In the genomic region with DNA sequence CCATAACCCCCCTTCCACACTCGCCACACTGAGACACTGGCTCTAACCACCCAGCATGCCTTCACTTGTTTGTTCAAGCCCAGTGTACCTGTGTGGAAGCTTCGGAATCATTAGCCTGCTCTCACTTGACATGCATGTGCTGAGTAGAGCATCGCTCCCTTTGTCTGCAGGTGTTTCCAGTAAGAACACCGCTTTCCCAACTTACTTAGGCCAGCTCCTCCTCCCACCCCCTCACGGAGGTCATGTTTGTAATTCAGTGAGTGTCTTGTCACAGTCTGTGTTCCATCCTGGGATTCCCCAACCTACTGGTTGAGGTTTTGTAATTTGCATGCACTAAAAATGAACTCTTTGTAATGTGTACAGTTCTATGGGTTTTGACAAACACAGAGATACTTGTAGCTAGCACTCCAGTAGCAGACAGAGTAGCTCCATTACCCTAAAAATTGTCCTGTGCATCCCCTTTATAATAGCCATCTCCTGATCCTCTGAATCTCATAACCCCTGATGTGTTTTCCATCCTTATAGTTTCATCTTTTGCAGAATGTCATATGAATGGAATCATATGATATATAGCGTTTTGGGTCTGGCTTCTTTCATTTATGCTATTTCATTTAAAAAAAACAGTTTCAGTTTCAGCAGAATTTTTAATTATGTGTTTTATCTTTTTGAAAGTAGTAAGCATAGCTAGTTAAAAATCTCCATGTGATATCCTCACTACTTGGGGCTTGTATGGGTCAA, we compare ENCODE assay signal across 8 cellular contexts.
A peak's percentile ranks its signal among the peaks of the same experiment; 100 is the strongest.
DNase-seq lines count a peak whose midpoint lies in the region; ATAC-seq, FAIRE-seq and TF ChIP-seq lines count a peak whose summit lies in the region.

No MANE protein-coding gene starts in this region.

- H3K27me3 Mint-ChIP-seq in CD4-positive, alpha-beta T cell = no peaks in the 10 kb centered on the region
- H3K27me3 Mint-ChIP-seq in activated naive CD8-positive, alpha-beta T cell treated with anti-CD3 and anti-CD28 coated beads, Interleukin-2, amount 50 U/mL, for 24 hours = no peaks in the 10 kb centered on the region

- peak; percentile 85 for ATAC-seq in CD4-positive, alpha-beta T cell (ENCODE audit: poor library complexity)
- peak; percentile 84 for ATAC-seq in HG03520 (IDR thresholded peaks at IDR 0.05; ENCODE audit: unreplicated experiment)
- peak; percentile 98 for ATAC-seq in activated naive CD8-positive, alpha-beta T cell treated with anti-CD3 and anti-CD28 coated beads, Interleukin-2, amount 50 U/mL, for 24 hours
- ATAC-seq in left lung = no peak

- peak overlapping the region; percentile 16 for H3K27ac Mint-ChIP-seq in CD4-positive, alpha-beta T cell
- peak overlapping the region; percentile 78 for H3K27ac Mint-ChIP-seq in activated naive CD8-positive, alpha-beta T cell treated with anti-CD3 and anti-CD28 coated beads, Interleukin-2, amount 50 U/mL, for 24 hours

- no peak for TF ChIP-seq CTCF in CD4-positive, alpha-beta T cell (IDR thresholded peaks at IDR 0.05)
- TF ChIP-seq CTCF in GM20000 (IDR thresholded peaks at IDR 0.05; ENCODE audit: extremely low read depth, missing control alignments) (no peak), left lung (IDR thresholded peaks at IDR 0.05) (no peak)

- H3K4me1 Mint-ChIP-seq in CD4-positive, alpha-beta T cell (ENCODE audit: low read depth) = peaks cover 25% of the 10 kb centered on the region
- H3K4me1 Mint-ChIP-seq in activated naive CD8-positive, alpha-beta T cell treated with anti-CD3 and anti-CD28 coated beads, Interleukin-2, amount 50 U/mL, for 24 hours = peaks cover 36% of the 10 kb centered on the region

- no peaks in the 10 kb centered on the region for H3K27me3 ChIP-seq in CD4-positive, alpha-beta T cell (ENCODE audit: control insufficient read depth, insufficient read depth, low read length)
- H3K27me3 ChIP-seq in left lung = no peaks in the 10 kb centered on the region

- no peak overlapping the region for H3K4me3 ChIP-seq in left lung

- H3K4me1 ChIP-seq in left lung = no peaks in the 10 kb centered on the region

- no peak overlapping the region for H3K27ac ChIP-seq in CD4-positive, alpha-beta T cell (ENCODE audit: low read depth, low read length)
- no peak overlapping the region for H3K27ac ChIP-seq in left lung

- FAIRE-seq in frontal cortex (lab: Jason Lieb, UNC) = no peak

- peaks cover 6% of the 10 kb centered on the region for H3K9me3 ChIP-seq in CD4-positive, alpha-beta T cell (ENCODE audit: control insufficient read depth, low read length)
- no peaks in the 10 kb centered on the region for H3K9me3 ChIP-seq in left lung

- no peak overlapping the region for H3K4me3 Mint-ChIP-seq in CD4-positive, alpha-beta T cell
- H3K4me3 Mint-ChIP-seq in activated naive CD8-positive, alpha-beta T cell treated with anti-CD3 and anti-CD28 coated beads, Interleukin-2, amount 50 U/mL, for 24 hours = peak overlapping the region; percentile 25

- H3K9me3 Mint-ChIP-seq in CD4-positive, alpha-beta T cell = peaks cover 8% of the 10 kb centered on the region
- peaks cover 4% of the 10 kb centered on the region for H3K9me3 Mint-ChIP-seq in activated naive CD8-positive, alpha-beta T cell treated with anti-CD3 and anti-CD28 coated beads, Interleukin-2, amount 50 U/mL, for 24 hours

- CTCF ChIA-PET in CD4-positive, alpha-beta T cell (lab: Charles Lee) = interaction anchor here (1.3 kb wide), 1 partner anchor 24 kb away, joined by 3 read pairs; no protein-coding TSS in a partner anchor

- intact Hi-C loops in CD4-positive, alpha-beta T cell (cut with DNase I, micrococcal nuclease) = no loop called here
- intact Hi-C loops in left lung (cut with DNase I) = no loop called here

- no peaks in the 10 kb centered on the region for H3K36me3 ChIP-seq in left lung

- H3K36me3 Mint-ChIP-seq in CD4-positive, alpha-beta T cell (ENCODE audit: low read depth) = peaks cover 5% of the 10 kb centered on the region
- no peaks in the 10 kb centered on the region for H3K36me3 Mint-ChIP-seq in activated naive CD8-positive, alpha-beta T cell treated with anti-CD3 and anti-CD28 coated beads, Interleukin-2, amount 50 U/mL, for 24 hours (ENCODE audit: low read depth)

- POLR2A ChIA-PET in CD4-positive, alpha-beta T cell (lab: Charles Lee) = interaction anchor here (0.7 to 1.3 kb wide), 5 partner anchors 14 to 242 kb away, joined by 3 to 5 read pairs (median 3); no protein-coding TSS in a partner anchor

- DNase-seq in CD4-positive, alpha-beta T cell = no peak
- DNase-seq in GM20000 (ENCODE audit: low spot score) (peak; percentile 82), left lung (no peak), frontal cortex (ENCODE audit: low spot score in 2 of 2) (no peak), nucleus accumbens (lab: John Stamatoyannopoulos, UW) (no peak), NCI-H1417 (lab: John Stamatoyannopoulos, UW) (no peak)
- peak; percentile 57 for DNase-seq in activated naive CD8-positive, alpha-beta T cell treated with anti-CD3 and anti-CD28 coated beads, Interleukin-2, amount 50 U/mL, for 24 hours

Comparison
In these comparisons a context has a peak if more than half of its experiments do, and no peak if none do; other contexts are left out.
1. DNase-seq: peak in GM20000 (single experiment) and activated naive CD8-positive, alpha-beta T cell treated with anti-CD3 and anti-CD28 coated beads, Interleukin-2, amount 50 U/mL, for 24 hours (single experiment); none in CD4-positive, alpha-beta T cell (0 of 10), left lung (0 of 2), frontal cortex (0 of 2), nucleus accumbens (0 of 56) and NCI-H1417 (0 of 3).